ENCODE assay signal across 19 cellular contexts in genomic region chr9:134593756-134594375, GRCh38. TPM values are rescaled to one million over a fixed set of nuclear protein-coding genes. Genes with fewer than 3 reads are reported as not detected.
"Had no signal": no experiment of that assay in that cellular context is flagged by ENCODE, and none has a peak within 500 bp of the region (broad histone marks: within the 10 kb centered on the region; RNA-seq: fewer than 3 reads in every experiment).

No MANE protein-coding gene starts in this region.

- H3K4me3 Mint-ChIP-seq: activated CD4-positive, alpha-beta memory T cell treated with anti-CD3 and anti-CD28 coated beads, Interleukin-2, amount 10 ng/mL, durations not matched to agents 7 days and 5 days; activated T-helper 1 cell treated with anti-CD3 and anti-CD28 coated beads, Interleukin-12 subunit alpha, Interleukin-12 subunit beta, Interleukin-2, Interleukin-4 antibody, amounts not matched to agents 30 ng/mL and 10 ng/mL and 1 ng/mL, durations not matched to agents 14 hours and 24 hours and 36 hours; effector memory CD8-positive, alpha-beta T cell; naive thymus-derived CD8-positive, alpha-beta T cell; stimulated activated naive CD8-positive, alpha-beta T cell treated with anti-CD3 and anti-CD28 coated beads, Interleukin-15, amount 100 ng/mL, for 72 hours had no signal

- DNase-seq: activated CD4-positive, CD25-positive, alpha-beta regulatory T cell treated with anti-CD3 and anti-CD28 coated beads, Interleukin-2, amount 50 U/mL, for 72 hours; activated naive CD4-positive, alpha-beta T cell treated with Interleukin-2 at 50 U/mL for 16 hours; anterior cingulate cortex; cerebellar nuclear complex; dermis blood vessel endothelial cell; effector memory CD8-positive, alpha-beta T cell; foreskin keratinocyte; glutamatergic neuron; mucosa of descending colon; occipital lobe; stimulated activated naive CD8-positive, alpha-beta T cell treated with anti-CD3 and anti-CD28 coated beads, Interleukin-15, amount 100 ng/mL, for 72 hours; T-helper 9 cell had no signal

- H3K4me1 Mint-ChIP-seq: activated CD4-positive, alpha-beta memory T cell treated with anti-CD3 and anti-CD28 coated beads, Interleukin-2, amount 10 ng/mL, durations not matched to agents 7 days and 5 days; stimulated activated naive CD8-positive, alpha-beta T cell treated with anti-CD3 and anti-CD28 coated beads, Interleukin-15, amount 100 ng/mL, for 72 hours had no signal

- H3K27me3 ChIP-seq: right lobe of liver, uterus had no signal

- H3K27me3 Mint-ChIP-seq: activated CD4-positive, alpha-beta memory T cell treated with anti-CD3 and anti-CD28 coated beads, Interleukin-2, amount 10 ng/mL, durations not matched to agents 7 days and 5 days had no signal

- ATAC-seq: effector memory CD8-positive, alpha-beta T cell; foreskin keratinocyte; mucosa of descending colon; naive thymus-derived CD8-positive, alpha-beta T cell; stimulated activated naive CD8-positive, alpha-beta T cell treated with anti-CD3 and anti-CD28 coated beads, Interleukin-15, amount 100 ng/mL, for 72 hours had no signal

- H3K4me3 ChIP-seq: lung, mucosa of descending colon, prostate gland, right lobe of liver, uterus had no signal

- H3K36me3 ChIP-seq: prostate gland, right lobe of liver, uterus had no signal

- H3K27ac ChIP-seq: foreskin keratinocyte, prostate gland, right lobe of liver, uterus had no signal

- H3K27ac Mint-ChIP-seq: activated CD4-positive, alpha-beta memory T cell treated with anti-CD3 and anti-CD28 coated beads, Interleukin-2, amount 10 ng/mL, durations not matched to agents 7 days and 5 days; activated T-helper 1 cell treated with anti-CD3 and anti-CD28 coated beads, Interleukin-12 subunit alpha, Interleukin-12 subunit beta, Interleukin-2, Interleukin-4 antibody, amounts not matched to agents 30 ng/mL and 10 ng/mL and 1 ng/mL, durations not matched to agents 14 hours and 24 hours and 36 hours; effector memory CD8-positive, alpha-beta T cell; naive thymus-derived CD8-positive, alpha-beta T cell had no signal

- H3K36me3 Mint-ChIP-seq: naive thymus-derived CD8-positive, alpha-beta T cell had no signal

- H3K4me1 ChIP-seq: foreskin keratinocyte, prostate gland, right lobe of liver had no signal

- H3K9me3 ChIP-seq: mucosa of descending colon, prostate gland, right lobe of liver, uterus had no signal

- H3K9me3 Mint-ChIP-seq: activated CD4-positive, alpha-beta memory T cell treated with anti-CD3 and anti-CD28 coated beads, Interleukin-2, amount 10 ng/mL, durations not matched to agents 7 days and 5 days; activated T-helper 1 cell treated with anti-CD3 and anti-CD28 coated beads, Interleukin-12 subunit alpha, Interleukin-12 subunit beta, Interleukin-2, Interleukin-4 antibody, amounts not matched to agents 30 ng/mL and 10 ng/mL and 1 ng/mL, durations not matched to agents 14 hours and 24 hours and 36 hours; effector memory CD8-positive, alpha-beta T cell; naive thymus-derived CD8-positive, alpha-beta T cell; stimulated activated naive CD8-positive, alpha-beta T cell treated with anti-CD3 and anti-CD28 coated beads, Interleukin-15, amount 100 ng/mL, for 72 hours had no signal

RNA-seq across cellular contexts. Expression of gene COL5A1, which starts 47.7 kb away (rescaled TPM):
- total RNA-seq: activated T-helper 1 cell treated with anti-CD3 and anti-CD28 coated beads, Interleukin-12 subunit alpha, Interleukin-12 subunit beta, Interleukin-2, Interleukin-4 antibody, amounts not matched to agents 30 ng/mL and 10 ng/mL and 1 ng/mL, durations not matched to agents 14 hours and 24 hours and 36 hours had no signal
